1 cellular context compared by ENCODE assay signal in genomic region chr4:74812056-74812455, GRCh38. TPM values are rescaled to one million over a fixed set of nuclear protein-coding genes. Genes with fewer than 3 reads are reported as not detected.
"Had no signal": no experiment of that assay in that cellular context is flagged by ENCODE, and none has a peak within 500 bp of the region (broad histone marks: within the 10 kb centered on the region; RNA-seq: fewer than 3 reads in every experiment).

No MANE protein-coding gene starts in this region.

RNA-seq across cellular contexts. Expression of gene BTC, which starts 17.7 kb away (rescaled TPM):
- polyA plus RNA-seq: GM12878 had no signal
